ENCODE assay signal across 14 cellular contexts in the genomic region with DNA sequence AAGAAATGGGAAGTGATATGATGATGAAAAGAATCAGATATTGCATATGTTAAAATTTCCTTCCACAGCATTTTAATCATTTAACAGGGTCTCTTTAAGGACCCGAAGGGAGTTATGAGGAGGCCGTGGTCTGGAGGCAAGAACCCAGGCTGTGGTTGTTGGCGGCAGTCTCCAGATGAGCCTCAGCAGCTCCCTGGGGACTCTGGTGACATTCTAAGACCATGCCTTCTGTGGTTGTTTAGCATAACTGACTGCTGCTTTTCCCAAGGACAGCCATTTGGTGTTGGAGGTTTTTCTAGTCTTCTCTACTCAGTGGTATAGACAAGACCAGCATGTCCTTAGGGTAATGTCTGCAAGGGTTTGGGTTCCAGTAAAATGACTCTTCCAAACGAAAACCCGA.
DNase-seq lines count a peak whose midpoint lies in the region; ATAC-seq, FAIRE-seq and TF ChIP-seq lines count a peak whose summit lies in the region.
"Had no signal": no experiment of that assay in that cellular context is flagged by ENCODE, and none has a peak within 500 bp of the region (broad histone marks: within the 10 kb centered on the region; RNA-seq: fewer than 3 reads in every experiment).

No MANE protein-coding gene starts in this region.

- H3K4me2 ChIP-seq in BLaER1 treated with 17β-estradiol and CSF1 and Interleukin-3, amounts not matched to agents 10 nM and 100 nM, result peak overlapping the region; percentile 4 to 86 (median 76); a peak in 21 of 22 replicates
- no peak overlapping the region; the same call in 1 of the 2 replicates for H3K4me2 ChIP-seq in GM12878 (ENCODE audit: control insufficient read depth, insufficient read depth)

- H3K9ac ChIP-seq in BLaER1 treated with 17β-estradiol and CSF1 and Interleukin-3, amounts not matched to agents 10 nM and 100 nM, result no peak overlapping the region
- H3K9ac ChIP-seq in GM12878 (ENCODE audit: control insufficient read depth, insufficient read depth, low read length), result no peak overlapping the region

- no peak for FAIRE-seq in GM12878 (lab: Jason Lieb, UNC)
- FAIRE-seq: kidney had no signal

- H3K36me3 ChIP-seq in BLaER1 treated with 17β-estradiol and CSF1 and Interleukin-3, amounts not matched to agents 10 nM and 100 nM, result peaks cover 0 to 19% (median 0%) of the 10 kb centered on the region in 11 experiments; a peak in 2 of 22 replicates
- no peaks in the 10 kb centered on the region for H3K36me3 ChIP-seq in GM12878 (ENCODE audit: control insufficient read depth in 2 of 2, insufficient read depth in 2 of 2, low read length in 1 of 2)
- no peaks in the 10 kb centered on the region for H3K36me3 ChIP-seq in esophagus muscularis mucosa
- H3K36me3 ChIP-seq: colonic mucosa, upper lobe of right lung had no signal

- H3K79me2 ChIP-seq in GM12878 (ENCODE audit: control insufficient read depth, insufficient read depth, low read length), result no peaks in the 10 kb centered on the region

- no peak for TF ChIP-seq RAD21 in GM12878 (IDR thresholded peaks at IDR 0.05; ENCODE audit: insufficient read depth, low read depth, low read length)

- peak overlapping the region; percentile 43; the same call in 1 of the 2 replicates for H2AFZ ChIP-seq in GM12878 (ENCODE audit: control insufficient read depth, low read depth, low read length)

- H4K20me1 ChIP-seq in BLaER1 treated with 17β-estradiol and CSF1 and Interleukin-3, amounts not matched to agents 10 nM and 100 nM, result peaks cover 0 to 43% (median 11%) of the 10 kb centered on the region in 11 experiments; a peak in 13 of 22 replicates
- no peaks in the 10 kb centered on the region for H4K20me1 ChIP-seq in GM12878 (ENCODE audit: control insufficient read depth, insufficient read depth)

- WGBS in GM12878 (ENCODE audit: insufficient coverage, insufficient replicate concordance, low lambda C conversion rate, missing lambda C conversion rate), result 0% methylated on average over 5 of the region's 5 CpGs
- WGBS in esophagus muscularis mucosa, result 79% methylated on average over 5 of the region's 5 CpGs

- in situ Hi-C loops in GM12878 (cut with MboI), result loop anchor here (5.0 kb wide), 1 partner anchor 721 kb away; a partner anchor contains a TSS

- TF ChIP-seq EP300 in GM12878 (IDR thresholded peaks at IDR 0.05; ENCODE audit: borderline replicate concordance in 1 of 2, control insufficient read depth in 1 of 2, low read depth in 2 of 2, low read length in 2 of 2) (no peak), esophagus muscularis mucosa (IDR thresholded peaks at IDR 0.05) (no peak)

- ATAC-seq in GM19372 (IDR thresholded peaks at IDR 0.05; ENCODE audit: low read depth, unreplicated experiment), result peak; percentile 51
- ATAC-seq in HG03175 (IDR thresholded peaks at IDR 0.05; ENCODE audit: unreplicated experiment), result peak; percentile 68
- peak; percentile 66 for ATAC-seq in GM12878
- no peak for ATAC-seq in GM19455 (IDR thresholded peaks at IDR 0.05; ENCODE audit: unreplicated experiment)
- ATAC-seq: Panc1, upper lobe of right lung had no signal

- 0 out of 22 replicates have a peak, but pooled peaks cover 0 to 4% (median 0%) of the 10 kb centered on the region in 11 experiments for H3K9me3 ChIP-seq in BLaER1 treated with 17β-estradiol and CSF1 and Interleukin-3, amounts not matched to agents 10 nM and 100 nM (replicated peaks in 1 of 11)
- H3K9me3 ChIP-seq in GM12878 (replicated peaks; ENCODE audit: control insufficient read depth, insufficient read depth, low read length) (no peaks in the 10 kb centered on the region), esophagus muscularis mucosa (no peaks in the 10 kb centered on the region)
- H3K9me3 ChIP-seq: colonic mucosa, upper lobe of right lung had no signal

- TF ChIP-seq POLR2A in GM12878 (IDR thresholded peaks at IDR 0.05; ENCODE audit: low read depth, low read length) (no peak), esophagus muscularis mucosa (IDR thresholded peaks at IDR 0.05; ENCODE audit: low read depth) (no peak)

- no peaks in the 10 kb centered on the region for H3K27me3 ChIP-seq in BLaER1 treated with 17β-estradiol and CSF1 and Interleukin-3, amounts not matched to agents 10 nM and 100 nM
- no peaks in the 10 kb centered on the region for H3K27me3 ChIP-seq in GM12878 (replicated peaks in 1 of 2; ENCODE audit: control insufficient read depth in 2 of 2, insufficient read depth in 2 of 2, low read length in 1 of 2)
- no peaks in the 10 kb centered on the region for H3K27me3 ChIP-seq in esophagus muscularis mucosa
- H3K27me3 ChIP-seq: colonic mucosa, upper lobe of right lung had no signal

- BruUV-seq in GM12878 (replicated peaks; lab: Mats Ljungman, UMichigan), result no TSS peak

- H3K4me1 ChIP-seq in BLaER1 treated with 17β-estradiol and CSF1 and Interleukin-3, amounts not matched to agents 10 nM and 100 nM, result peaks cover 31 to 61% (median 47%) of the 10 kb centered on the region in 10 experiments
- peaks cover 7% of the 10 kb centered on the region for H3K4me1 ChIP-seq in GM12878 (ENCODE audit: control insufficient read depth, insufficient read depth, low read length)
- H3K4me1 ChIP-seq in esophagus muscularis mucosa, result peaks cover 7 to 21% (median 15%) of the 10 kb centered on the region in 4 donors
- H3K4me1 ChIP-seq: colonic mucosa, upper lobe of right lung had no signal

- POLR2A ChIA-PET in GM12878 (lab: Charles Lee), result no interaction called here

- DNase-seq in GM12878 (ENCODE audit: low read depth, low spot score) (peak; percentile 38), DMS153 (lab: John Stamatoyannopoulos, UW) (no peak), mesenteric fat pad (ENCODE audit: low spot score) (no peak), esophagus muscularis mucosa (ENCODE audit: extremely low spot score) (no peak)
- DNase-seq: colonic mucosa, NCI-H2081, T1000, upper lobe of right lung had no signal

- no peak for TF ChIP-seq CTCF in GM12878 (IDR thresholded peaks at IDR 0.05 in 2 of 3, conservative IDR thresholded peaks at IDR 0.05 in 1 of 3; ENCODE audit: control insufficient read depth in 2 of 3, extremely low read depth in 1 of 3, insufficient read depth in 1 of 3, low read depth in 3 of 3, low read length in 3 of 3)
- no peak for TF ChIP-seq CTCF in esophagus muscularis mucosa (IDR thresholded peaks at IDR 0.05)

- peak overlapping the region in 2 of 11 experiments; percentile 1 to 29; a peak in 1 of 22 replicates for H3K27ac ChIP-seq in BLaER1 treated with 17β-estradiol and CSF1 and Interleukin-3, amounts not matched to agents 10 nM and 100 nM
- H3K27ac ChIP-seq in GM12878 (ENCODE audit: control insufficient read depth, insufficient read depth) (no peak overlapping the region), esophagus muscularis mucosa (replicated peaks in 1 of 4) (no peak overlapping the region)
- H3K27ac ChIP-seq: colonic mucosa, upper lobe of right lung had no signal

- RAD21 ChIA-PET in GM12878 (lab: Charles Lee; ENCODE audit: unreplicated experiment), result interaction anchor here (0.8 to 1.4 kb wide), 4 partner anchors 97 to 728 kb away, joined by 3 to 4 read pairs (median 3); no protein-coding TSS in a partner anchor

- intact Hi-C loops in GM12878 (cut with micrococcal nuclease; ENCODE audit: unreplicated experiment) (loop anchor here (2.0 to 5.0 kb wide), 4 partner anchors 81 to 346 kb away; no protein-coding TSS in a partner anchor), esophagus muscularis mucosa (cut with DNase I) (loop anchor here (5.0 kb wide), 1 partner anchor 726 kb away; no protein-coding TSS in a partner anchor)

- H3K4me3 ChIP-seq in BLaER1 treated with 17β-estradiol and CSF1 and Interleukin-3, amounts not matched to agents 10 nM and 100 nM, result no peak overlapping the region
- H3K4me3 ChIP-seq in GM12878 (no peak overlapping the region), esophagus muscularis mucosa (no peak overlapping the region)
- H3K4me3 ChIP-seq: colonic mucosa, upper lobe of right lung had no signal

- CTCF ChIA-PET in GM12878 (lab: Yijun Ruan, JAX), result interaction anchor here (0.9 to 2.1 kb wide), 3 partner anchors 18 to 1203 kb away, joined by 3 to 11 read pairs (median 9); no protein-coding TSS in a partner anchor

- SMC1A ChIA-PET in GM12878 (lab: Charles Lee; ENCODE audit: uncharacterized antibody, unreplicated experiment), result interaction anchor here (2.2 kb wide), 1 partner anchor 727 kb away, joined by 7 read pairs; no protein-coding TSS in a partner anchor

TF ChIP-seq in GM12878, 131 proteins besides CTCF, POLR2A, EP300 and RAD21 (continues in another document):
- no peak for TF ChIP-seq RFX5 (IDR thresholded peaks at IDR 0.05; ENCODE audit: low read depth, low read length)
- TF ChIP-seq SUPT20H (IDR thresholded peaks at IDR 0.05; ENCODE audit: borderline replicate concordance, control insufficient read depth, low read depth, low read length), result no peak
- TF ChIP-seq, protein P1, sequence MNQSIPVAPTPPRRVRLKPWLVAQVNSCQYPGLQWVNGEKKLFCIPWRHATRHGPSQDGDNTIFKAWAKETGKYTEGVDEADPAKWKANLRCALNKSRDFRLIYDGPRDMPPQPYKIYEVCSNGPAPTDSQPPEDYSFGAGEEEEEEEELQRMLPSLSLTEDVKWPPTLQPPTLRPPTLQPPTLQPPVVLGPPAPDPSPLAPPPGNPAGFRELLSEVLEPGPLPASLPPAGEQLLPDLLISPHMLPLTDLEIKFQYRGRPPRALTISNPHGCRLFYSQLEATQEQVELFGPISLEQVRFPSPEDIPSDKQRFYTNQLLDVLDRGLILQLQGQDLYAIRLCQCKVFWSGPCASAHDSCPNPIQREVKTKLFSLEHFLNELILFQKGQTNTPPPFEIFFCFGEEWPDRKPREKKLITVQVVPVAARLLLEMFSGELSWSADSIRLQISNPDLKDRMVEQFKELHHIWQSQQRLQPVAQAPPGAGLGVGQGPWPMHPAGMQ (IDR thresholded peaks at IDR 0.05; ENCODE audit: borderline replicate concordance), result no peak
- TF ChIP-seq NBN (IDR thresholded peaks at IDR 0.05), result no peak
- no peak for TF ChIP-seq KLF5 (IDR thresholded peaks at IDR 0.05; ENCODE audit: partially characterized antibody)
- TF ChIP-seq, protein P2, sequence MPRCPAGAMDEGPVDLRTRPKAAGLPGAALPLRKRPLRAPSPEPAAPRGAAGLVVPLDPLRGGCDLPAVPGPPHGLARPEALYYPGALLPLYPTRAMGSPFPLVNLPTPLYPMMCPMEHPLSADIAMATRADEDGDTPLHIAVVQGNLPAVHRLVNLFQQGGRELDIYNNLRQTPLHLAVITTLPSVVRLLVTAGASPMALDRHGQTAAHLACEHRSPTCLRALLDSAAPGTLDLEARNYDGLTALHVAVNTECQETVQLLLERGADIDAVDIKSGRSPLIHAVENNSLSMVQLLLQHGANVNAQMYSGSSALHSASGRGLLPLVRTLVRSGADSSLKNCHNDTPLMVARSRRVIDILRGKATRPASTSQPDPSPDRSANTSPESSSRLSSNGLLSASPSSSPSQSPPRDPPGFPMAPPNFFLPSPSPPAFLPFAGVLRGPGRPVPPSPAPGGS (IDR thresholded peaks at IDR 0.05; ENCODE audit: borderline replicate concordance, insufficient read depth, low read depth, low read length, poor library complexity, severe bottlenecking), result no peak
- TF ChIP-seq NR2C1 (IDR thresholded peaks at IDR 0.05), result no peak
